1 cellular context compared by ENCODE assay signal in the genomic region with DNA sequence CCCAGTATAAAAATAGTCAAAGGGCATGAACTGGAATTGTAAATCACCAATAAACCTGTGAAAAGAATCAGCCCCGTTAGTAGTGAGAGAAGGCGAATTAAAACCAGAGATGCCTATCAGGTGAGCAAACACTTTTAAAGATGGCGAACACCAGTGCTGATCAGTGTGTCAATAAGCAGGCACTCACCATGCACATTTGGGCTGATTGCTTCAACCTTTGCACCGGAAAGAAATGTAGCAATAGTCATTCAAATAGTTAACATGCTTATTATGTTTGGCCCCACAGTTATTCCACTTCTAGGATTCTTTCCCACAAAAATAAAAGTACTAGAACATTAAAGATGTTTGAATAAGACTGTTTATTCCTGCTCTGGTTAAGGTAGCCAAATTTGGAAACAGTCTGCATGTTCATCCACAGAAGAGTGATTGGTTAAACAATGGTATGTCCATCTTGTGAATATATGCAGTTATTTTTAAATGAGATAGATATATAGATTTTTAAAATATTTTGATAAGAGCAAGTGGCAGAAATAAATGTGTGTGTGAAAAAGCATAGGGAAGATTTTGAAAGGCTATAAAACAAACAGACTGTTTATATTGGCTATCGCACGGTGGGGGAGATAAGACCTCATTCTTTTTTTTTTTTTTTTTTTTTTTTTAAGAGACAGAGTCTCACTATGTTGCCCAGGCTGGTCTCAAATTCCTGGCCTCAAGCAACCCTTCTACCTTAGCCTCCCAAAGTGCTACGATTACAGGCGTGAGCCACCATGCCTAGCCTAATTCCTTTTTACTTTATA.
TF ChIP-seq lines count a peak whose summit lies in the region.

No MANE protein-coding gene starts in this region.

TF ChIP-seq in HepG2, 621 proteins besides CTCF, POLR2A, EP300 and RAD21 (continued from another document and continues in another):
- TF ChIP-seq ZNF800 (CRISPR knock-in tag; IDR thresholded peaks at IDR 0.05): no peak
- TF ChIP-seq POGZ (CRISPR knock-in tag; IDR thresholded peaks at IDR 0.05): peak; percentile 93
- TF ChIP-seq ZNF766 (CRISPR knock-in tag; IDR thresholded peaks at IDR 0.05; ENCODE audit: borderline replicate concordance): no peak
- no peak for TF ChIP-seq ZNF460 (CRISPR knock-in tag; IDR thresholded peaks at IDR 0.05; ENCODE audit: borderline replicate concordance)
- TF ChIP-seq TOPORS (CRISPR knock-in tag; IDR thresholded peaks at IDR 0.05): no peak
- TF ChIP-seq ZBTB25 (CRISPR knock-in tag; IDR thresholded peaks at IDR 0.05): no peak
- TF ChIP-seq CENPBD1 (CRISPR knock-in tag; IDR thresholded peaks at IDR 0.05; ENCODE audit: borderline replicate concordance, low read depth): no peak
- no peak for TF ChIP-seq ATRX (CRISPR knock-in tag; IDR thresholded peaks at IDR 0.05; ENCODE audit: borderline replicate concordance)
- no peak for TF ChIP-seq MEF2D (CRISPR knock-in tag; IDR thresholded peaks at IDR 0.05)
- TF ChIP-seq AHR (CRISPR knock-in tag; IDR thresholded peaks at IDR 0.05): no peak
- no peak for TF ChIP-seq ZBED4 (CRISPR knock-in tag; IDR thresholded peaks at IDR 0.05; ENCODE audit: borderline replicate concordance)
- no peak for TF ChIP-seq ATM (IDR thresholded peaks at IDR 0.05; ENCODE audit: borderline replicate concordance)
- TF ChIP-seq ZNF337 (CRISPR knock-in tag; IDR thresholded peaks at IDR 0.05; ENCODE audit: borderline replicate concordance, low read depth): no peak
- peak; percentile 81 for TF ChIP-seq HDAC2 (CRISPR knock-in tag; IDR thresholded peaks at IDR 0.05)
- no peak for TF ChIP-seq MIER2 (CRISPR knock-in tag; IDR thresholded peaks at IDR 0.05)
- 0 out of 2 replicates have a peak, but pooled peaks have one; percentile 28 for TF ChIP-seq TARDBP (CRISPR knock-in tag; IDR thresholded peaks at IDR 0.05)
- TF ChIP-seq ZNF24 (IDR thresholded peaks at IDR 0.05): no peak
- TF ChIP-seq ZFP36 (IDR thresholded peaks at IDR 0.05; ENCODE audit: borderline replicate concordance, low read depth, low read length, partially characterized antibody): no peak
- no peak for TF ChIP-seq ZNF790 (CRISPR knock-in tag; IDR thresholded peaks at IDR 0.05; ENCODE audit: borderline replicate concordance)
- no peak for TF ChIP-seq ZSCAN22 (CRISPR knock-in tag; IDR thresholded peaks at IDR 0.05)
- TF ChIP-seq RBFOX2 (IDR thresholded peaks at IDR 0.05; ENCODE audit: low read depth, low read length): no peak
- TF ChIP-seq ZNF143 (CRISPR knock-in tag; IDR thresholded peaks at IDR 0.05): no peak
- TF ChIP-seq TBP (CRISPR knock-in tag; IDR thresholded peaks at IDR 0.05): no peak
- peak; percentile 90 for TF ChIP-seq CEBPB (IDR thresholded peaks at IDR 0.05; ENCODE audit: borderline replicate concordance, low read depth, low read length)
- no peak; the same call in 1 of the 2 replicates for TF ChIP-seq EHMT2 (IDR thresholded peaks at IDR 0.05; ENCODE audit: borderline replicate concordance, low read depth, low read length)
- TF ChIP-seq SOX13 (IDR thresholded peaks at IDR 0.05): 0 out of 2 replicates have a peak, but pooled peaks have one; percentile 36
- peak in 1 of 2 experiments; percentile 82; a peak in 2 of 4 replicates for TF ChIP-seq SOX13 (CRISPR knock-in tag; conservative IDR thresholded peaks at IDR 0.05 in 1 of 2, IDR thresholded peaks at IDR 0.05 in 1 of 2)
- no peak for TF ChIP-seq ZNF180 (CRISPR knock-in tag; IDR thresholded peaks at IDR 0.05; ENCODE audit: borderline replicate concordance, low read depth)
- TF ChIP-seq ADNP (CRISPR knock-in tag; IDR thresholded peaks at IDR 0.05): no peak
- TF ChIP-seq GZF1 (CRISPR knock-in tag; IDR thresholded peaks at IDR 0.05): no peak
- no peak for TF ChIP-seq STAG1 (CRISPR knock-in tag; IDR thresholded peaks at IDR 0.05)
- TF ChIP-seq HIC2 (CRISPR knock-in tag; IDR thresholded peaks at IDR 0.05; ENCODE audit: low read depth): no peak
- TF ChIP-seq, protein P1, sequence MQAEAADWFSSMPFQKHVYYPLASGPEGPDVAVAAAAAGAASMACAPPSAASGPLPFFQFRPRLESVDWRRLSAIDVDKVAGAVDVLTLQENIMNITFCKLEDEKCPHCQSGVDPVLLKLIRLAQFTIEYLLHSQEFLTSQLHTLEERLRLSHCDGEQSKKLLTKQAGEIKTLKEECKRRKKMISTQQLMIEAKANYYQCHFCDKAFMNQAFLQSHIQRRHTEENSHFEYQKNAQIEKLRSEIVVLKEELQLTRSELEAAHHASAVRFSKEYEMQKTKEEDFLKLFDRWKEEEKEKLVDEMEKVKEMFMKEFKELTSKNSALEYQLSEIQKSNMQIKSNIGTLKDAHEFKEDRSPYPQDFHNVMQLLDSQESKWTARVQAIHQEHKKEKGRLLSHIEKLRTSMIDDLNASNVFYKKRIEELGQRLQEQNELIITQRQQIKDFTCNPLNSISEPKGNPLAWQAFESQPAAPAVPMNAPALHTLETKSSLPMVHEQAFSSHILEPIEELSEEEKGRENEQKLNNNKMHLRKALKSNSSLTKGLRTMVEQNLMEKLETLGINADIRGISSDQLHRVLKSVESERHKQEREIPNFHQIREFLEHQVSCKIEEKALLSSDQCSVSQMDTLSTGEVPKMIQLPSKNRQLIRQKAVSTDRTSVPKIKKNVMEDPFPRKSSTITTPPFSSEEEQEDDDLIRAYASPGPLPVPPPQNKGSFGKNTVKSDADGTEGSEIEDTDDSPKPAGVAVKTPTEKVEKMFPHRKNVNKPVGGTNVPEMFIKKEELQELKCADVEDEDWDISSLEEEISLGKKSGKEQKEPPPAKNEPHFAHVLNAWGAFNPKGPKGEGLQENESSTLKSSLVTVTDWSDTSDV (CRISPR knock-in tag; IDR thresholded peaks at IDR 0.05): no peak
- TF ChIP-seq RBM22 (optimal IDR thresholded peaks at IDR 0.05; ENCODE audit: low read length): no peak
- no peak for TF ChIP-seq ZNF597 (CRISPR knock-in tag; IDR thresholded peaks at IDR 0.05)
- TF ChIP-seq FOXO1 (CRISPR knock-in tag; IDR thresholded peaks at IDR 0.05): peak; percentile 71
- no peak for TF ChIP-seq HBP1 (CRISPR knock-in tag; IDR thresholded peaks at IDR 0.05; ENCODE audit: low read depth)
- no peak for TF ChIP-seq IRX3 (CRISPR knock-in tag; IDR thresholded peaks at IDR 0.05; ENCODE audit: borderline replicate concordance, low read depth)
- TF ChIP-seq TSC22D2 (CRISPR knock-in tag; IDR thresholded peaks at IDR 0.05; ENCODE audit: borderline replicate concordance): no peak
- no peak for TF ChIP-seq ZNF468 (CRISPR knock-in tag; IDR thresholded peaks at IDR 0.05)
- no peak for TF ChIP-seq KAT2B (IDR thresholded peaks at IDR 0.05; ENCODE audit: borderline replicate concordance, low read depth, low read length)
- peak; percentile 91 for TF ChIP-seq HNF4G (IDR thresholded peaks at IDR 0.05; ENCODE audit: borderline replicate concordance, low read depth, low read length)
- peak; percentile 63; the same call in 1 of the 2 replicates for TF ChIP-seq HNF4G (CRISPR knock-in tag; IDR thresholded peaks at IDR 0.05; ENCODE audit: borderline replicate concordance, low read depth)
- TF ChIP-seq MNT (IDR thresholded peaks at IDR 0.05): no peak
- TF ChIP-seq BRD4 (CRISPR knock-in tag; IDR thresholded peaks at IDR 0.05): no peak
- no peak for TF ChIP-seq ZNF260 (CRISPR knock-in tag; IDR thresholded peaks at IDR 0.05; ENCODE audit: borderline replicate concordance, low read depth)
